ENCODE assay signal across 8 cellular contexts in the genomic region with DNA sequence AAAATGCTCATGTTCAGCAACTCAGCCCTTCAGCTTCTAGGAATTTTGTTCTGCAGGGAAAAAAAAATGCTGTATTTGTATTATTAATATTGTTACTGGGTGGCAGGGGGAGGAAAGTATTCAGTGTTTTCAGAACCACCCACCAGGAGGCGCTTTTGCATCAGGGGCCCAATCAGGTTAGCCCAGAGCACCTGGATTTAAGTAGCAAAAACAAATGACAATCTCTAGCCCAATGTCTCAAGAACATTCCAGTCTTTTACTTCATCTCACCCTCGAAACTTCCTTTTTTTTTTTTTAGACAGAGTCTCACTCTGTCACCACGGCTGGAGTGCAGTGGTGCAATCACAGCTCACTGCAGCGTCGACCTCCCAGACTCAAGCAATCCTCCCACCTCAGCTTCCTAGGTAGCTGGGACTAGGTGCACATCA. TPM values are rescaled to one million over a fixed set of nuclear protein-coding genes. Genes with fewer than 3 reads are reported as not detected.
A peak's percentile ranks its signal among the peaks of the same experiment; 100 is the strongest.
DNase-seq lines count a peak whose midpoint lies in the region; ATAC-seq and TF ChIP-seq lines count a peak whose summit lies in the region.

No MANE protein-coding gene starts in this region.

- H3K4me1 ChIP-seq in GM23248 (ENCODE audit: insufficient read depth) (no peaks in the 10 kb centered on the region), psoas muscle (no peaks in the 10 kb centered on the region)

- in situ Hi-C loops in GM23248 (cut with MboI), result no loop called here

- peak; percentile 81 for TF ChIP-seq CTCF in AG09319 (IDR thresholded peaks at IDR 0.05; ENCODE audit: low read depth, low read length)
- TF ChIP-seq CTCF in epithelial cell of proximal tubule (conservative IDR thresholded peaks at IDR 0.05; ENCODE audit: low read depth, low read length), result peak; percentile 96
- peak; percentile 61 for TF ChIP-seq CTCF in psoas muscle (IDR thresholded peaks at IDR 0.05)
- no peak for TF ChIP-seq CTCF in coronary artery (IDR thresholded peaks at IDR 0.05)

- DNase-seq in AG09319 (ENCODE audit: extremely low read depth, low read depth) (peak; percentile 14), GM23248 (peak; percentile 68), NCI-H748 treated with DMSO at 0.1 percent for 48 hours (lab: John Stamatoyannopoulos, UW) (peak; percentile 52), epithelial cell of proximal tubule (ENCODE audit: low read depth) (no peak), psoas muscle (no peak), coronary artery (ENCODE audit: low spot score) (no peak)
- peak; percentile 85 for DNase-seq in activated CD8-positive, alpha-beta T cell treated with anti-CD3 and anti-CD28 coated beads, Interleukin-2, amount 10 ng/mL, durations not matched to agents 7 days and 5 days

- POLR2A ChIA-PET in activated CD8-positive, alpha-beta T cell treated with anti-CD3 and anti-CD28 coated beads, Interleukin-2, amount 10 ng/mL, durations not matched to agents 7 days and 5 days (lab: Charles Lee), result interaction anchor here (0.5 to 3.2 kb wide), 6 partner anchors 63 to 1033 kb away, joined by 3 to 36 read pairs (median 7); partner anchors contain the start of genes COMMD7 and DNMT3B

- no peaks in the 10 kb centered on the region for H4K20me1 ChIP-seq in GM23248 (ENCODE audit: insufficient read depth)

- no peaks in the 10 kb centered on the region for H3K9me2 ChIP-seq in GM23248 (ENCODE audit: insufficient read depth)

- H3K27me3 Mint-ChIP-seq in activated CD8-positive, alpha-beta T cell treated with anti-CD3 and anti-CD28 coated beads, Interleukin-2, amount 10 ng/mL, durations not matched to agents 7 days and 5 days (ENCODE audit: low read depth), result no peaks in the 10 kb centered on the region

- CTCF ChIA-PET in activated CD8-positive, alpha-beta T cell treated with anti-CD3 and anti-CD28 coated beads, Interleukin-2, amount 10 ng/mL, durations not matched to agents 7 days and 5 days (lab: Charles Lee), result interaction anchor here (0.7 to 7.4 kb wide), 44 partner anchors 10 to 851 kb away, joined by 3 to 370 read pairs (median 4); partner anchors contain the start of genes COMMD7, DNMT3B and MAPRE1

- H3K4me3 ChIP-seq in GM23248 (no peak overlapping the region), epithelial cell of proximal tubule (ENCODE audit: low read depth, low read length) (no peak overlapping the region), psoas muscle (no peak overlapping the region), coronary artery (no peak overlapping the region)

- H3K36me3 Mint-ChIP-seq in activated CD8-positive, alpha-beta T cell treated with anti-CD3 and anti-CD28 coated beads, Interleukin-2, amount 10 ng/mL, durations not matched to agents 7 days and 5 days (ENCODE audit: low read depth), result no peaks in the 10 kb centered on the region

- intact Hi-C loops in psoas muscle (cut with DNase I), result loop anchor here (2.0 to 10.0 kb wide), 3 partner anchors 104 to 620 kb away; no protein-coding TSS in a partner anchor

- no peaks in the 10 kb centered on the region for H3K9me3 Mint-ChIP-seq in activated CD8-positive, alpha-beta T cell treated with anti-CD3 and anti-CD28 coated beads, Interleukin-2, amount 10 ng/mL, durations not matched to agents 7 days and 5 days (ENCODE audit: insufficient read depth)

- H3F3A ChIP-seq in GM23248 (ENCODE audit: insufficient read depth), result no peaks in the 10 kb centered on the region

- H3K27ac Mint-ChIP-seq in activated CD8-positive, alpha-beta T cell treated with anti-CD3 and anti-CD28 coated beads, Interleukin-2, amount 10 ng/mL, durations not matched to agents 7 days and 5 days, result no peak overlapping the region

- H3K27ac ChIP-seq in GM23248 (no peak overlapping the region), psoas muscle (no peak overlapping the region), coronary artery (no peak overlapping the region)

- H3K36me3 ChIP-seq in GM23248 (ENCODE audit: low read depth) (no peaks in the 10 kb centered on the region), psoas muscle (ENCODE audit: insufficient read depth in 1 of 2, low read depth in 1 of 2) (no peaks in the 10 kb centered on the region)

- H3K9me3 ChIP-seq in GM23248 (ENCODE audit: low read depth) (no peaks in the 10 kb centered on the region), psoas muscle (no peaks in the 10 kb centered on the region)

- peak; percentile 54 for ATAC-seq in activated CD8-positive, alpha-beta T cell treated with anti-CD3 and anti-CD28 coated beads, Interleukin-2, amount 10 ng/mL, durations not matched to agents 7 days and 5 days
- ATAC-seq in psoas muscle (peak in 1 of 4 donors; percentile 70), HG03196 (IDR thresholded peaks at IDR 0.05; ENCODE audit: unreplicated experiment) (no peak)

- H3K4me3 Mint-ChIP-seq in activated CD8-positive, alpha-beta T cell treated with anti-CD3 and anti-CD28 coated beads, Interleukin-2, amount 10 ng/mL, durations not matched to agents 7 days and 5 days, result no peak overlapping the region

- H3K27me3 ChIP-seq in GM23248 (replicated peaks; ENCODE audit: insufficient read depth) (no peaks in the 10 kb centered on the region), psoas muscle (ENCODE audit: insufficient read depth in 3 of 3, low read length in 2 of 3) (no peaks in the 10 kb centered on the region)

- peaks cover 54% of the 10 kb centered on the region for H3K4me1 Mint-ChIP-seq in activated CD8-positive, alpha-beta T cell treated with anti-CD3 and anti-CD28 coated beads, Interleukin-2, amount 10 ng/mL, durations not matched to agents 7 days and 5 days (ENCODE audit: low read depth)

- no peak overlapping the region for H2AFZ ChIP-seq in GM23248

- no peaks in the 10 kb centered on the region for H3K79me2 ChIP-seq in GM23248 (ENCODE audit: insufficient read depth)

- H3K9ac ChIP-seq in GM23248, result no peak overlapping the region

- 33 to 35% methylated on average over 5 of the region's 5 CpGs for WGBS in GM23248 (ENCODE audit: low coverage in 1 of 2, low lambda C conversion rate in 2 of 2, missing lambda C conversion rate in 2 of 2), 2 experiments
- 61 to 76% (median 65%) methylated on average over 5 of the region's 5 CpGs for WGBS in psoas muscle, 3 donors

- H3K4me2 ChIP-seq in GM23248 (ENCODE audit: unreplicated experiment), result no peak overlapping the region

RNA-seq across cellular contexts. Expression of gene C20orf203, which starts 0.6 kb away (rescaled TPM):
- not detected in 2 replicates for total RNA-seq in GM23248 (2014; rRNA removed; shearing (Covaris generic))
- not detected in 2 replicates for polyA plus RNA-seq in GM23248 (2016; fragmentation: Nextera tagmentation; extraction: Ambion mirVana)
- total RNA-seq in activated CD8-positive, alpha-beta T cell treated with anti-CD3 and anti-CD28 coated beads, Interleukin-2, amount 10 ng/mL, durations not matched to agents 7 days and 5 days, result under 1 TPM; 0.16 to 0.21 TPM
- total RNA-seq in epithelial cell of proximal tubule, result not detected in 2 replicates
- under 1 TPM in 1 of 4 donors, not detected in 3; 0.04 TPM for total RNA-seq in psoas muscle
- polyA plus RNA-seq in psoas muscle, result not detected

Comparison
In these comparisons a context has a peak if more than half of its experiments do, and no peak if none do; other contexts are left out.
1. DNase-seq: peak in AG09319 (single experiment), GM23248 (single experiment), NCI-H748 treated with DMSO at 0.1 percent for 48 hours (single experiment) and activated CD8-positive, alpha-beta T cell treated with anti-CD3 and anti-CD28 coated beads, Interleukin-2, amount 10 ng/mL, durations not matched to agents 7 days and 5 days (single experiment); none in epithelial cell of proximal tubule (single experiment), psoas muscle (0 of 2) and coronary artery (single experiment).